Comparison of ENCODE assay signal across 1 cellular context in the genomic region with DNA sequence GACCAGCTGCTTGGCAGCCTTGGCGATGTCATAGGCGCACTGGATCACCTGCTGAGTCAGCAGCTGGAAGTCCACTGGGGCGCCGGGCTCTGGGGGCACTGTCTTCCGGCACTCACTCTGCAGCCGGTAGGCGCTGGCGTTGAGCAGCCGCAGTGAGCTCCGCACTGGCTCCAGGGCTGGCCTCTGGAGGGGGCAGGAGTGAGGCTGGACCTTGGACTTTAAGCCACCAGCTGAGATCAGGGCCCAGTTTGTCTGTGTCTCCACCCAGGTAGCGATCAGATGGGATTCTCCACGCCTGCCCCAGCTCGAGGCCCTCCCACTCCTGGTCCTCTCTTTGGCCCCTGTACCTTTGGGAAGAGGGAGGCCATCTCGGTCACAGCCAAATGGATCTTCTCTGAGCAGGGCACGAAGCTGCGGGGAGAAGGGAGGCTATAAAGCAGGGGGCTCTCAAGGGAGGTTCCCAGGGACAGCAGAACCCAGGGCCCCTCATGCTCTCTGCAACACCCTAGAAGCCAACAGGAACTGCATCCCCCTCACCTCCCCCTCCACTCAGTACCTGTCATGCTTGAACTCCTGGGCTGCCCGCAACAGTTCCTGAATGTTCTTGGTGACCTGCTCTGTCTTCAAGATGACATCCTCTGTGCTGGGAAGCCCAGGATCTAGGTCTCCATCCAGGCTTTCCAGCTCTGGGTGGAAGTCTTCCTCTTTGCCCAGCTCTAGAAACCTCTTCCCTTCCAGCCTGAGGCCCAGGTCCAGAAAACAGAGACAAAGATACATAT.
TF ChIP-seq lines count a peak whose summit lies in the region.

No MANE protein-coding gene starts in this region.

TF ChIP-seq in GM23338, 12 proteins besides CTCF, POLR2A, EP300 and RAD21:
- no peak for TF ChIP-seq ZNF331 (CRISPR knock-in tag; IDR thresholded peaks at IDR 0.05; ENCODE audit: low read depth)
- no peak for TF ChIP-seq NANOG (IDR thresholded peaks at IDR 0.05; ENCODE audit: borderline replicate concordance)
- no peak for TF ChIP-seq EZH2 (IDR thresholded peaks at IDR 0.05; ENCODE audit: low read depth, unreplicated experiment)
- no peak for TF ChIP-seq POLR2AphosphoS5 (IDR thresholded peaks at IDR 0.05; ENCODE audit: low read depth)
- TF ChIP-seq, protein P1, sequence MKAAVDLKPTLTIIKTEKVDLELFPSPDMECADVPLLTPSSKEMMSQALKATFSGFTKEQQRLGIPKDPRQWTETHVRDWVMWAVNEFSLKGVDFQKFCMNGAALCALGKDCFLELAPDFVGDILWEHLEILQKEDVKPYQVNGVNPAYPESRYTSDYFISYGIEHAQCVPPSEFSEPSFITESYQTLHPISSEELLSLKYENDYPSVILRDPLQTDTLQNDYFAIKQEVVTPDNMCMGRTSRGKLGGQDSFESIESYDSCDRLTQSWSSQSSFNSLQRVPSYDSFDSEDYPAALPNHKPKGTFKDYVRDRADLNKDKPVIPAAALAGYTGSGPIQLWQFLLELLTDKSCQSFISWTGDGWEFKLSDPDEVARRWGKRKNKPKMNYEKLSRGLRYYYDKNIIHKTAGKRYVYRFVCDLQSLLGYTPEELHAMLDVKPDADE (IDR thresholded peaks at IDR 0.05): no peak
- TF ChIP-seq CREB1 (CRISPR knock-in tag; IDR thresholded peaks at IDR 0.05; ENCODE audit: low read depth): no peak
- no peak for TF ChIP-seq STAT1 (IDR thresholded peaks at IDR 0.05; ENCODE audit: unreplicated experiment)
- no peak for TF ChIP-seq REST (IDR thresholded peaks at IDR 0.05; ENCODE audit: unreplicated experiment)
- TF ChIP-seq ZNF114 (CRISPR knock-in tag; IDR thresholded peaks at IDR 0.05): no peak
- no peak for TF ChIP-seq JUNB (IDR thresholded peaks at IDR 0.05; ENCODE audit: unreplicated experiment)
- TF ChIP-seq ZNF462 (CRISPR knock-in tag; IDR thresholded peaks at IDR 0.05): no peak
- no peak for TF ChIP-seq EZH2phosphoT487 (IDR thresholded peaks at IDR 0.05; ENCODE audit: unreplicated experiment)
